11 cellular contexts compared by ENCODE assay signal in genomic region chr6:15793288-15793687, GRCh38.
DNase-seq lines count a peak whose midpoint lies in the region; ATAC-seq and TF ChIP-seq lines count a peak whose summit lies in the region.
"Had no signal": no experiment of that assay in that cellular context is flagged by ENCODE, and none has a peak within 500 bp of the region (broad histone marks: within the 10 kb centered on the region; RNA-seq: fewer than 3 reads in every experiment).

No MANE protein-coding gene starts in this region.

- POLR2A ChIA-PET in BJ (lab: Charles Lee), result interaction anchor here (0.8 kb wide), 1 partner anchor 8 kb away, joined by 3 read pairs; no protein-coding TSS in a partner anchor

- no peaks in the 10 kb centered on the region for H3K79me2 ChIP-seq in MM.1S (ENCODE audit: low read length)

- H3K18ac ChIP-seq in mesenchymal stem cell (ENCODE audit: low read depth in 1 of 2, low read length in 2 of 2), result no peak overlapping the region

- H3K9me2 ChIP-seq in MM.1S (replicated peaks; ENCODE audit: insufficient read depth, low read length), result no peaks in the 10 kb centered on the region

- H3K14ac ChIP-seq in mesenchymal stem cell (ENCODE audit: low read length in 2 of 2), result no peak overlapping the region

- H4K8ac ChIP-seq in mesenchymal stem cell (ENCODE audit: low read length), result no peak overlapping the region

- 17% methylated on average over 3 of the region's 4 CpGs for WGBS in mesenchymal stem cell

- H2BK5ac ChIP-seq in mesenchymal stem cell (ENCODE audit: low read depth, low read length, poor library complexity, severe bottlenecking), result no peak overlapping the region

- H3K27me3 ChIP-seq in BJ (ENCODE audit: control insufficient read depth, insufficient read depth, low read length) (no peaks in the 10 kb centered on the region), MG63 (no peaks in the 10 kb centered on the region), mesenchymal stem cell (ENCODE audit: control insufficient read depth in 1 of 2, insufficient read depth in 1 of 2, low read length in 2 of 2) (no peaks in the 10 kb centered on the region), MM.1S (replicated peaks; ENCODE audit: insufficient read depth, low read length) (no peaks in the 10 kb centered on the region)

- no peak overlapping the region for H3K23ac ChIP-seq in mesenchymal stem cell (ENCODE audit: low read length in 2 of 2)

- peak overlapping the region; percentile 2 for H3K4me2 ChIP-seq in mesenchymal stem cell (ENCODE audit: low read length, poor library complexity, severe bottlenecking)
- H3K4me2 ChIP-seq in MM.1S (ENCODE audit: low read depth, low read length), result no peak overlapping the region
- H3K4me2 ChIP-seq: PC-9 had no signal

- CTCF ChIA-PET in BJ (lab: Yijun Ruan, JAX), result interaction anchor here (0.8 kb wide), 1 partner anchor 524 kb away, joined by 3 read pairs; no protein-coding TSS in a partner anchor

- no peak overlapping the region for H2BK120ac ChIP-seq in mesenchymal stem cell (ENCODE audit: low read depth, low read length)

- no peak overlapping the region for H2BK12ac ChIP-seq in mesenchymal stem cell (ENCODE audit: low read length in 2 of 2)

- no peak overlapping the region for H3K4ac ChIP-seq in mesenchymal stem cell (ENCODE audit: low read depth in 1 of 2, low read length in 2 of 2)

- H2AFZ ChIP-seq in mesenchymal stem cell (ENCODE audit: low read depth, low read length) (no peak overlapping the region), MM.1S (ENCODE audit: low read length) (no peak overlapping the region)
- H2AFZ ChIP-seq: PC-9 had no signal

- H4K20me1 ChIP-seq in MM.1S (ENCODE audit: insufficient read depth, low read length), result no peaks in the 10 kb centered on the region

- H4K91ac ChIP-seq in mesenchymal stem cell (ENCODE audit: low read length), result no peak overlapping the region

- no peaks in the 10 kb centered on the region for H3K79me1 ChIP-seq in mesenchymal stem cell (replicated peaks; ENCODE audit: low read length, poor library complexity, severe bottlenecking)

- no peak overlapping the region for H3K4me3 ChIP-seq in BJ (ENCODE audit: low read depth, low read length)
- no peak overlapping the region for H3K4me3 ChIP-seq in MG63
- no peak overlapping the region for H3K4me3 ChIP-seq in choroid plexus epithelial cell (ENCODE audit: low read depth, low read length)
- H3K4me3 ChIP-seq in mesenchymal stem cell (ENCODE audit: insufficient read depth in 1 of 2, low read depth in 1 of 2, low read length in 2 of 2), result no peak overlapping the region
- no peak overlapping the region for H3K4me3 ChIP-seq in MM.1S (ENCODE audit: low read length)
- H3K4me3 ChIP-seq: PC-9 had no signal

- TF ChIP-seq CTCF in BJ (IDR thresholded peaks at IDR 0.05; ENCODE audit: insufficient read depth, low read depth, low read length) (no peak), choroid plexus epithelial cell (conservative IDR thresholded peaks at IDR 0.05; ENCODE audit: low read depth, low read length) (no peak), MM.1S (IDR thresholded peaks at IDR 0.05; ENCODE audit: low read length) (no peak)

- intact Hi-C loops in sciatic nerve (cut with DNase I), result no loop called here

- H3K9me3 ChIP-seq in MG63 (no peaks in the 10 kb centered on the region), mesenchymal stem cell (ENCODE audit: control insufficient read depth, low read length) (peaks cover 8% of the 10 kb centered on the region), MM.1S (replicated peaks; ENCODE audit: insufficient read depth, low read length) (no peaks in the 10 kb centered on the region)

- no peak overlapping the region for H2BK15ac ChIP-seq in mesenchymal stem cell (ENCODE audit: low read depth, poor library complexity, severe bottlenecking)

- DNase-seq in BJ (ENCODE audit: low read depth) (peak; percentile 27), MG63 (peak; percentile 39), choroid plexus epithelial cell (ENCODE audit: low read depth) (peak; percentile 74), mesenchymal stem cell (peak; percentile 52), NCI-H1694 (lab: John Stamatoyannopoulos, UW) (no peak), sciatic nerve (ENCODE audit: low spot score) (no peak), MM.1S (no peak)
- DNase-seq: NCI-H2081, PC-9 had no signal

- H3K4me1 ChIP-seq in mesenchymal stem cell (ENCODE audit: control insufficient read depth, insufficient read depth, low read depth, low read length) (peaks cover 11% of the 10 kb centered on the region), MM.1S (ENCODE audit: low read length) (no peaks in the 10 kb centered on the region)

- H3K36me3 ChIP-seq in BJ (ENCODE audit: control insufficient read depth, insufficient read depth, low read length) (no peaks in the 10 kb centered on the region), MG63 (no peaks in the 10 kb centered on the region), mesenchymal stem cell (ENCODE audit: control insufficient read depth in 1 of 2, insufficient read depth in 2 of 2, low read depth in 1 of 2, low read length in 2 of 2) (no peaks in the 10 kb centered on the region), MM.1S (replicated peaks; ENCODE audit: insufficient read depth, low read length) (no peaks in the 10 kb centered on the region)

- no peak for ATAC-seq in GM19452 (IDR thresholded peaks at IDR 0.05; ENCODE audit: unreplicated experiment)
- ATAC-seq in sciatic nerve, result no peak
- ATAC-seq: WTC11 had no signal

- H3K27ac ChIP-seq in mesenchymal stem cell (ENCODE audit: low read length, poor library complexity, severe bottlenecking), result peak overlapping the region; percentile 65
- H3K27ac ChIP-seq in MM.1S (ENCODE audit: low read length), result no peak overlapping the region
- H3K27ac ChIP-seq: PC-9 had no signal

- peak overlapping the region; percentile 87 for H2AK5ac ChIP-seq in mesenchymal stem cell (ENCODE audit: low read length, severe bottlenecking)

- no peak overlapping the region for H3K9ac ChIP-seq in mesenchymal stem cell (ENCODE audit: low read length)
- no peak overlapping the region for H3K9ac ChIP-seq in MM.1S (ENCODE audit: low read length)

- H3F3A ChIP-seq in MM.1S (ENCODE audit: insufficient read depth, low read length), result no peaks in the 10 kb centered on the region

Comparison
In these comparisons a context has a peak if more than half of its experiments do, and no peak if none do; other contexts are left out.
1. DNase-seq: peak in BJ (single experiment), MG63 (single experiment), choroid plexus epithelial cell (single experiment) and mesenchymal stem cell (single experiment); none in NCI-H1694 (single experiment), sciatic nerve (single experiment) and MM.1S (single experiment).